ENCODE assay signal across 8 cellular contexts in the genomic region with DNA sequence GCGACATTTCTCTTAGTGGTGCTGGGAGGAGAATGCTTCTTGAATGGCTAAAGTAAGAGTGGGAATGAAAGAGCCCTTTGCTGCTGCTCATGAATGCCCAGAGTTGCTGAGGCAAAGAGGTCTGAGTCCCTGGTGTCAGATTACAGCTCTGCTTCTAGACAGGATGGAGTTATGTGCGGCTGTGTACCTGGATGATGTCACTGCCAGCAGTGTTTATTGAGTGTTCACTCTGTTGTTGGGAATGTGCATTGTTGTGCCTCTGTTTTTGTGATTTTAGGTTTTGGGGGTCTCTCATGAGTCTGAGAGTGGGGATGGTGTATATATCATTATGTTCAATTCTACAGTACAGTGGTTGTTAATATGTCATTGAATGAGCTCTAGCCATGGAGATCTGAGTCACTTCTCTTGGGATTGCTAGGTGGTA. TPM values are rescaled to one million over a fixed set of nuclear protein-coding genes. Genes with fewer than 3 reads are reported as not detected.
DNase-seq lines count a peak whose midpoint lies in the region; ATAC-seq, FAIRE-seq and TF ChIP-seq lines count a peak whose summit lies in the region.

No MANE protein-coding gene starts in this region.

- CTCF ChIA-PET in CD4-positive, alpha-beta memory T cell (lab: Charles Lee; ENCODE audit: partially characterized antibody), result interaction anchor here (1.1 to 5.2 kb wide), 14 partner anchors 10 to 106 kb away, joined by 3 to 57 read pairs (median 8); partner anchors contain the start of gene RTCA
- CTCF ChIA-PET in T-cell (lab: Charles Lee), result interaction anchor here (0.9 to 4.0 kb wide), 13 partner anchors 8 to 106 kb away, joined by 3 to 26 read pairs (median 5); no protein-coding TSS in a partner anchor

- H3K36me3 ChIP-seq in CD4-positive, alpha-beta memory T cell (ENCODE audit: insufficient read depth, low read length), result peaks cover 14% of the 10 kb centered on the region

- H3K4me3 ChIP-seq in CD4-positive, alpha-beta memory T cell (ENCODE audit: low read length in 2 of 2), result peak overlapping the region; percentile 89 to 94
- no peak overlapping the region for H3K4me3 ChIP-seq in fibroblast of the aortic adventitia (ENCODE audit: low read depth, low read length)

- peaks cover 63% of the 10 kb centered on the region for H3K4me1 ChIP-seq in CD4-positive, alpha-beta memory T cell (ENCODE audit: insufficient read depth, low read length)

- no peaks in the 10 kb centered on the region for H3K27me3 ChIP-seq in CD4-positive, alpha-beta memory T cell (ENCODE audit: insufficient read depth, low read length)

- peak overlapping the region; percentile 84 to 99 (median 97) for H3K27ac Mint-ChIP-seq in CD4-positive, alpha-beta memory T cell
- peak overlapping the region; percentile 90 to 96 for H3K27ac Mint-ChIP-seq in T-cell
- H3K27ac Mint-ChIP-seq in stimulated activated naive CD8-positive, alpha-beta T cell treated with anti-CD3 and anti-CD28 coated beads, Interleukin-15, amount 100 ng/mL, for 72 hours, result no peak overlapping the region

- ATAC-seq in T-cell (replicated peaks in 1 of 4) (no peak), GM19035 (IDR thresholded peaks at IDR 0.05; ENCODE audit: unreplicated experiment) (no peak), GM21529 (IDR thresholded peaks at IDR 0.05; ENCODE audit: unreplicated experiment) (no peak)
- no peak for ATAC-seq in stimulated activated naive CD8-positive, alpha-beta T cell treated with anti-CD3 and anti-CD28 coated beads, Interleukin-15, amount 100 ng/mL, for 72 hours

- peak overlapping the region; percentile 90 to 100 (median 98) for H3K4me3 Mint-ChIP-seq in CD4-positive, alpha-beta memory T cell
- peak overlapping the region; percentile 90 to 100 (median 96) for H3K4me3 Mint-ChIP-seq in T-cell
- H3K4me3 Mint-ChIP-seq in stimulated activated naive CD8-positive, alpha-beta T cell treated with anti-CD3 and anti-CD28 coated beads, Interleukin-15, amount 100 ng/mL, for 72 hours, result peak overlapping the region; percentile 97 to 98

- peaks cover 59 to 80% of the 10 kb centered on the region in 2 donors for H3K36me3 Mint-ChIP-seq in CD4-positive, alpha-beta memory T cell
- H3K36me3 Mint-ChIP-seq in T-cell, result peaks cover 46% of the 10 kb centered on the region

- H3K27ac ChIP-seq in CD4-positive, alpha-beta memory T cell (ENCODE audit: low read depth, low read length), result peak overlapping the region; percentile 85

- intact Hi-C loops in CD4-positive, alpha-beta memory T cell (cut with micrococcal nuclease), result loop anchor here (1.0 to 5.0 kb wide), 3 partner anchors 63 to 503 kb away; partner anchors contain the start of gene AGL

- H3K27me3 Mint-ChIP-seq in CD4-positive, alpha-beta memory T cell, result peaks cover 0 to 2% of the 10 kb centered on the region in 2 donors
- no peaks in the 10 kb centered on the region for H3K27me3 Mint-ChIP-seq in T-cell
- no peaks in the 10 kb centered on the region for H3K27me3 Mint-ChIP-seq in stimulated activated naive CD8-positive, alpha-beta T cell treated with anti-CD3 and anti-CD28 coated beads, Interleukin-15, amount 100 ng/mL, for 72 hours

- peaks cover 46 to 82% (median 56%) of the 10 kb centered on the region in 4 donors for H3K4me1 Mint-ChIP-seq in CD4-positive, alpha-beta memory T cell
- peaks cover 62 to 74% (median 65%) of the 10 kb centered on the region in 3 donors for H3K4me1 Mint-ChIP-seq in T-cell
- H3K4me1 Mint-ChIP-seq in stimulated activated naive CD8-positive, alpha-beta T cell treated with anti-CD3 and anti-CD28 coated beads, Interleukin-15, amount 100 ng/mL, for 72 hours, result peaks cover 63% of the 10 kb centered on the region

- POLR2A ChIA-PET in CD4-positive, alpha-beta memory T cell (lab: Charles Lee; ENCODE audit: partially characterized antibody), result interaction anchor here (0.6 to 11.1 kb wide), 16 partner anchors 10 to 103 kb away, joined by 3 to 283 read pairs (median 42); partner anchors contain the start of gene RTCA
- POLR2A ChIA-PET in T-cell (lab: Charles Lee), result interaction anchor here (0.6 to 2.4 kb wide), 18 partner anchors 9 to 268 kb away, joined by 3 to 15 read pairs (median 4); partner anchors contain the start of gene RTCA (in 1 of the 2)

- H3K9me3 ChIP-seq in CD4-positive, alpha-beta memory T cell (ENCODE audit: control insufficient read depth in 1 of 2, low read length in 2 of 2), result no peaks in the 10 kb centered on the region

- peak; percentile 25 to 68 (median 46) for DNase-seq in CD4-positive, alpha-beta memory T cell
- DNase-seq in HTR-8/SVneo (ENCODE audit: insufficient read length, low spot score), result peak; percentile 26
- DNase-seq in T-cell, result peak in 18 of 34 experiments; percentile 9 to 38 (median 19)
- DNase-seq in fibroblast of the aortic adventitia (ENCODE audit: low read depth), result peak; percentile 33
- no peak for DNase-seq in stimulated activated naive CD8-positive, alpha-beta T cell treated with anti-CD3 and anti-CD28 coated beads, Interleukin-15, amount 100 ng/mL, for 72 hours
- DNase-seq in HUDEP-2 (lab: John Stamatoyannopoulos, UW; ENCODE audit: unreplicated experiment in 76 of 76), result no peak

- no peak for FAIRE-seq in HTR-8/SVneo (lab: Jason Lieb, UNC)

- peaks cover 0 to 4% (median 0%) of the 10 kb centered on the region in 8 donors for H3K9me3 Mint-ChIP-seq in CD4-positive, alpha-beta memory T cell
- no peaks in the 10 kb centered on the region for H3K9me3 Mint-ChIP-seq in T-cell
- H3K9me3 Mint-ChIP-seq in stimulated activated naive CD8-positive, alpha-beta T cell treated with anti-CD3 and anti-CD28 coated beads, Interleukin-15, amount 100 ng/mL, for 72 hours, result no peaks in the 10 kb centered on the region

- TF ChIP-seq CTCF in fibroblast of the aortic adventitia (IDR thresholded peaks at IDR 0.05; ENCODE audit: insufficient read depth, low read length), result no peak

RNA-seq across cellular contexts. Expression of gene CDC14A, which starts 2.7 kb away (rescaled TPM):
- total RNA-seq in CD4-positive, alpha-beta memory T cell, result 100 to 1,000 TPM; 108 to 119 TPM
- 10 to 100 TPM; 37.7 to 72.3 TPM for polyA plus RNA-seq in CD4-positive, alpha-beta memory T cell
- total RNA-seq in T-cell (100 to 1,000 TPM in 2 of 5 donors, 10 to 100 TPM in 3; 77.1 to 169 (median 91.6) TPM), fibroblast of the aortic adventitia (ENCODE audit: low replicate concordance) (5.0 and 6.3 TPM in 2 replicates)

Comparison
In these comparisons a context has a peak if more than half of its experiments do, and no peak if none do; other contexts are left out.
1. DNase-seq: peak in CD4-positive, alpha-beta memory T cell (5 of 5), HTR-8/SVneo (single experiment), T-cell (18 of 34) and fibroblast of the aortic adventitia (single experiment); none in stimulated activated naive CD8-positive, alpha-beta T cell treated with anti-CD3 and anti-CD28 coated beads, Interleukin-15, amount 100 ng/mL, for 72 hours (0 of 2) and HUDEP-2 (0 of 76).
2. H3K27ac Mint-ChIP-seq: peak in CD4-positive, alpha-beta memory T cell (7 of 7) and T-cell (2 of 2); none in stimulated activated naive CD8-positive, alpha-beta T cell treated with anti-CD3 and anti-CD28 coated beads, Interleukin-15, amount 100 ng/mL, for 72 hours (0 of 2).
3. RNA of gene CDC14A, which starts 2.7 kb away (total RNA-seq): 108 to 119 TPM in CD4-positive, alpha-beta memory T cell and 77.1 to 169 TPM in T-cell; 5.0 to 6.3 TPM in fibroblast of the aortic adventitia; every median in the first group is over 10 times any median in the second.
4. Peak in every context shown above with its lines, with median percentiles within 50 percentile points of each other: H3K4me3 Mint-ChIP-seq.